ENCODE assay signal across 22 cellular contexts in genomic region chr13:30634838-30635237, GRCh38. TPM values are rescaled to one million over a fixed set of nuclear protein-coding genes. Genes with fewer than 3 reads are reported as not detected.
A peak's percentile ranks its signal among the peaks of the same experiment; 100 is the strongest.
DNase-seq lines count a peak whose midpoint lies in the region; ATAC-seq, FAIRE-seq and TF ChIP-seq lines count a peak whose summit lies in the region.
"Had no signal": no experiment of that assay in that cellular context is flagged by ENCODE, and none has a peak within 500 bp of the region (broad histone marks: within the 10 kb centered on the region; RNA-seq: fewer than 3 reads in every experiment).

No MANE protein-coding gene starts in this region.

- no peaks in the 10 kb centered on the region for H3K9me3 ChIP-seq in CD8-positive, alpha-beta T cell (ENCODE audit: low read length)
- H3K9me3 ChIP-seq in Loucy (ENCODE audit: insufficient read depth, low read depth, low read length) (no peaks in the 10 kb centered on the region), pancreas (no peaks in the 10 kb centered on the region)
- H3K9me3 ChIP-seq: MG63 had no signal

- H3K9ac ChIP-seq in Loucy (ENCODE audit: low read depth, low read length, poor library complexity, severe bottlenecking), result peak overlapping the region; percentile 0

- peak; percentile 20 for FAIRE-seq in pancreas (lab: Jason Lieb, UNC)

- H3K36me3 Mint-ChIP-seq in CD8-positive, alpha-beta T cell, result peaks cover 71% of the 10 kb centered on the region
- H3K36me3 Mint-ChIP-seq in central memory CD8-positive, alpha-beta T cell (ENCODE audit: insufficient read depth), result peaks cover 54% of the 10 kb centered on the region
- peaks cover 18 to 41% of the 10 kb centered on the region in 2 donors for H3K36me3 Mint-ChIP-seq in activated T-cell treated with anti-CD3 and anti-CD28 coated beads, Interleukin-2, amount 50 U/mL, for 72 hours (ENCODE audit: insufficient read depth in 2 of 2)
- H3K36me3 Mint-ChIP-seq in stimulated activated memory B cell treated with anti-CD40 and anti-IgM and Interleukin-4, amounts not matched to agents 10 μg/mL and 1 μg/mL and 100 μg/mL, for 72 hours, result peaks cover 69% of the 10 kb centered on the region

- WGBS in pancreas, 2 donors, result 26 to 28% methylated on average over 3 of the region's 3 CpGs

- no peak for DNase-seq in CD8-positive, alpha-beta T cell
- no peak for DNase-seq in central memory CD8-positive, alpha-beta T cell (ENCODE audit: low spot score in 2 of 2)
- DNase-seq in pancreas (no peak), NCI-H187 (lab: John Stamatoyannopoulos, UW) (no peak)
- no peak for DNase-seq in activated T-cell treated with anti-CD3 and anti-CD28 coated beads, Interleukin-2, amount 50 U/mL, for 72 hours
- DNase-seq: C1 segment of cervical spinal cord; DMS153; DND-41; H9; KBM-7; MG63; NCI-H2029 treated with DMSO at 0.1 percent for 48 hours; NCI-H446 treated with DMSO at 0.1 percent for 48 hours; NCI-H526; NCI-H82; NK-92 treated with Interleukin-12 subunit alpha and Interleukin-12 subunit beta, amount 100 ng/mL, for 24 hours; PC-9; SJCRH30 had no signal

- H3K4me1 ChIP-seq in CD8-positive, alpha-beta T cell (ENCODE audit: insufficient read depth, low read length), result peaks cover 7% of the 10 kb centered on the region
- peaks cover 31% of the 10 kb centered on the region for H3K4me1 ChIP-seq in Loucy (ENCODE audit: insufficient read depth, low read length, poor library complexity, severe bottlenecking)
- peaks cover 0 to 12% (median 6%) of the 10 kb centered on the region in 3 donors for H3K4me1 ChIP-seq in pancreas
- H3K4me1 ChIP-seq: SJCRH30 had no signal

- POLR2A ChIA-PET in CD8-positive, alpha-beta T cell (lab: Charles Lee), result interaction anchor here (0.9 kb wide), 1 partner anchor 13 kb away, joined by 3 read pairs; no protein-coding TSS in a partner anchor

- H3K27me3 ChIP-seq in CD8-positive, alpha-beta T cell (ENCODE audit: insufficient read depth, low read length), result no peaks in the 10 kb centered on the region
- H3K27me3 ChIP-seq in Loucy (ENCODE audit: insufficient read depth, low read length, poor library complexity, severe bottlenecking) (no peaks in the 10 kb centered on the region), pancreas (no peaks in the 10 kb centered on the region)
- H3K27me3 ChIP-seq: MG63, SJCRH30 had no signal

- no peak for ATAC-seq in CD8-positive, alpha-beta T cell
- ATAC-seq in central memory CD8-positive, alpha-beta T cell (replicated peaks; ENCODE audit: extremely low read depth, poor library complexity, severe bottlenecking), result no peak
- ATAC-seq in pancreas, result peak in 2 of 4 donors; percentile 70 to 72
- ATAC-seq in activated T-cell treated with anti-CD3 and anti-CD28 coated beads, Interleukin-2, amount 50 U/mL, for 72 hours (replicated peaks in 1 of 2), result no peak
- ATAC-seq in stimulated activated memory B cell treated with anti-CD40 and anti-IgM and Interleukin-4, amounts not matched to agents 10 μg/mL and 1 μg/mL and 100 μg/mL, for 72 hours, result no peak
- ATAC-seq: GM23338, Right ventricle myocardium inferior had no signal

- H3K9me3 Mint-ChIP-seq in CD8-positive, alpha-beta T cell, result no peaks in the 10 kb centered on the region
- H3K9me3 Mint-ChIP-seq in central memory CD8-positive, alpha-beta T cell, result no peaks in the 10 kb centered on the region
- peaks cover 0 to 6% of the 10 kb centered on the region in 2 donors for H3K9me3 Mint-ChIP-seq in activated T-cell treated with anti-CD3 and anti-CD28 coated beads, Interleukin-2, amount 50 U/mL, for 72 hours
- peaks cover 5% of the 10 kb centered on the region for H3K9me3 Mint-ChIP-seq in stimulated activated memory B cell treated with anti-CD40 and anti-IgM and Interleukin-4, amounts not matched to agents 10 μg/mL and 1 μg/mL and 100 μg/mL, for 72 hours
- H3K9me3 Mint-ChIP-seq: GM23338, H9 had no signal

- peaks cover 62% of the 10 kb centered on the region for H3K4me1 Mint-ChIP-seq in CD8-positive, alpha-beta T cell (ENCODE audit: low read depth)
- H3K4me1 Mint-ChIP-seq in central memory CD8-positive, alpha-beta T cell, result peaks cover 49% of the 10 kb centered on the region
- peaks cover 50% of the 10 kb centered on the region for H3K4me1 Mint-ChIP-seq in activated T-cell treated with anti-CD3 and anti-CD28 coated beads, Interleukin-2, amount 50 U/mL, for 72 hours (ENCODE audit: low read depth)
- H3K4me1 Mint-ChIP-seq in stimulated activated memory B cell treated with anti-CD40 and anti-IgM and Interleukin-4, amounts not matched to agents 10 μg/mL and 1 μg/mL and 100 μg/mL, for 72 hours, result peaks cover 53% of the 10 kb centered on the region
- H3K4me1 Mint-ChIP-seq: GM23338, H9 had no signal

- H2AFZ ChIP-seq in Loucy (ENCODE audit: low read length), result no peak overlapping the region
- H2AFZ ChIP-seq: GM23338, PC-9 had no signal

- H3K4me3 ChIP-seq in CD8-positive, alpha-beta T cell (ENCODE audit: low read depth, low read length), result no peak overlapping the region
- H3K4me3 ChIP-seq in Loucy (ENCODE audit: low read length, poor library complexity, severe bottlenecking), result peak overlapping the region; percentile 37
- H3K4me3 ChIP-seq in pancreas, result no peak overlapping the region
- H3K4me3 ChIP-seq: GM23338, MG63, PC-9, SJCRH30 had no signal

- peak overlapping the region; percentile 1 for H3K4me3 Mint-ChIP-seq in CD8-positive, alpha-beta T cell
- H3K4me3 Mint-ChIP-seq in central memory CD8-positive, alpha-beta T cell, result peak overlapping the region; percentile 0
- H3K4me3 Mint-ChIP-seq in activated T-cell treated with anti-CD3 and anti-CD28 coated beads, Interleukin-2, amount 50 U/mL, for 72 hours, result no peak overlapping the region
- no peak overlapping the region for H3K4me3 Mint-ChIP-seq in stimulated activated memory B cell treated with anti-CD40 and anti-IgM and Interleukin-4, amounts not matched to agents 10 μg/mL and 1 μg/mL and 100 μg/mL, for 72 hours
- H3K4me3 Mint-ChIP-seq: GM23338, H9 had no signal

- H3K79me2 ChIP-seq in Loucy (ENCODE audit: insufficient read depth, low read length), result peaks cover 84% of the 10 kb centered on the region

- CTCF ChIA-PET in CD8-positive, alpha-beta T cell (lab: Charles Lee), result no interaction called here

- no peak for TF ChIP-seq CTCF in CD8-positive, alpha-beta T cell (IDR thresholded peaks at IDR 0.05)
- TF ChIP-seq CTCF in Loucy (conservative IDR thresholded peaks at IDR 0.05; ENCODE audit: low read length) (no peak), pancreas (IDR thresholded peaks at IDR 0.05) (no peak)

- H3K4me2 ChIP-seq in Loucy (ENCODE audit: low read depth, low read length, poor library complexity, severe bottlenecking), result peak overlapping the region; percentile 52
- H3K4me2 ChIP-seq: GM23338, PC-9 had no signal

- H3K27me3 Mint-ChIP-seq in CD8-positive, alpha-beta T cell (ENCODE audit: low read depth), result no peaks in the 10 kb centered on the region
- H3K27me3 Mint-ChIP-seq in central memory CD8-positive, alpha-beta T cell, result no peaks in the 10 kb centered on the region
- no peaks in the 10 kb centered on the region for H3K27me3 Mint-ChIP-seq in activated T-cell treated with anti-CD3 and anti-CD28 coated beads, Interleukin-2, amount 50 U/mL, for 72 hours (ENCODE audit: low read depth)
- no peaks in the 10 kb centered on the region for H3K27me3 Mint-ChIP-seq in stimulated activated memory B cell treated with anti-CD40 and anti-IgM and Interleukin-4, amounts not matched to agents 10 μg/mL and 1 μg/mL and 100 μg/mL, for 72 hours

- H3K36me3 ChIP-seq in CD8-positive, alpha-beta T cell (ENCODE audit: insufficient read depth, low read length), result peaks cover 10% of the 10 kb centered on the region
- H3K36me3 ChIP-seq in Loucy (ENCODE audit: insufficient read depth, low read length) (peaks cover 69% of the 10 kb centered on the region), pancreas (peaks cover 0 to 8% (median 6%) of the 10 kb centered on the region in 3 donors)

- H4K20me1 ChIP-seq in Loucy (ENCODE audit: insufficient read depth, low read length, poor library complexity, severe bottlenecking), result peaks cover 59% of the 10 kb centered on the region

- H3K27ac ChIP-seq in CD8-positive, alpha-beta T cell (ENCODE audit: low read depth, low read length), result no peak overlapping the region
- no peak overlapping the region for H3K27ac ChIP-seq in pancreas
- H3K27ac ChIP-seq: PC-9, SJCRH30 had no signal

- no peaks in the 10 kb centered on the region for H3K9me2 ChIP-seq in Loucy (replicated peaks; ENCODE audit: low read depth, low read length)

- intact Hi-C loops in CD8-positive, alpha-beta T cell (cut with DNase I, micrococcal nuclease), result no loop called here
- intact Hi-C loops in pancreas (cut with DNase I), result no loop called here

- no peak overlapping the region for H3K27ac Mint-ChIP-seq in CD8-positive, alpha-beta T cell
- H3K27ac Mint-ChIP-seq in central memory CD8-positive, alpha-beta T cell (ENCODE audit: low read depth), result no peak overlapping the region
- H3K27ac Mint-ChIP-seq in activated T-cell treated with anti-CD3 and anti-CD28 coated beads, Interleukin-2, amount 50 U/mL, for 72 hours, result no peak overlapping the region
- H3K27ac Mint-ChIP-seq in stimulated activated memory B cell treated with anti-CD40 and anti-IgM and Interleukin-4, amounts not matched to agents 10 μg/mL and 1 μg/mL and 100 μg/mL, for 72 hours, result no peak overlapping the region
- H3K27ac Mint-ChIP-seq: GM23338, H9 had no signal

- H3F3A ChIP-seq in Loucy (ENCODE audit: low read depth), result no peaks in the 10 kb centered on the region

RNA-seq across cellular contexts. Expression of gene USPL1, which starts 17.1 kb away (rescaled TPM):
- 10 to 100 TPM; 42.0 to 42.4 TPM for total RNA-seq in CD8-positive, alpha-beta T cell
- 1 to 10 TPM; 3.5 to 8.7 (median 7.0) TPM for total RNA-seq in pancreas
- polyA plus RNA-seq in pancreas, result 10 to 100 TPM in 1 of 2 donors, 1 to 10 TPM in 1; 7.5 to 13.1 TPM
- 10 to 100 TPM; 17.8 to 18.2 TPM for total RNA-seq in activated T-cell treated with anti-CD3 and anti-CD28 coated beads, Interleukin-2, amount 50 U/mL, for 72 hours

Comparison
In these comparisons a context has a peak if more than half of its experiments do, and no peak if none do; other contexts are left out.
1. H3K4me3 Mint-ChIP-seq: peak in CD8-positive, alpha-beta T cell (single experiment) and central memory CD8-positive, alpha-beta T cell (single experiment); none in activated T-cell treated with anti-CD3 and anti-CD28 coated beads, Interleukin-2, amount 50 U/mL, for 72 hours (0 of 2) and stimulated activated memory B cell treated with anti-CD40 and anti-IgM and Interleukin-4, amounts not matched to agents 10 μg/mL and 1 μg/mL and 100 μg/mL, for 72 hours (single experiment).